In the genomic region with DNA sequence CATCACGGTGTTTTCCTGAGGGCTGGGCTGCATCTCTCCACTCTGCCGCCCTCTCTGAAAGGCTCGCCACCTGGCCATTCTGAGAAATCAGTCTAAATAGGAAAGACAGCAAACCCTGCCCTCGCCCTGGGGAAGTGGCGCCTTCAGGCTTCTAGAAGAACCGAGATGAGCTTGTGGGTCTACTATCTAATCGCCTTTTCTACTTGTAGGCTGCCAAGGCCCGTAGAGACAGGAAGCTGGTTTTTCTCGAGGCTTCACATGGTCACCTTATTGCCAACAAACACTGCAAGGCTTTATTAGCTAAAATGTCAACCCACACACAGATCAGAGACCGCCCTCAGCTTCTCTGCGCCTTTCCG, we compare ENCODE assay signal across 11 cellular contexts. TPM values are rescaled to one million over a fixed set of nuclear protein-coding genes. Genes with fewer than 3 reads are reported as not detected.
DNase-seq lines count a peak whose midpoint lies in the region; ATAC-seq, FAIRE-seq and TF ChIP-seq lines count a peak whose summit lies in the region.
"Had no signal": no experiment of that assay in that cellular context is flagged by ENCODE, and none has a peak within 500 bp of the region (broad histone marks: within the 10 kb centered on the region; RNA-seq: fewer than 3 reads in every experiment).

No MANE protein-coding gene starts in this region.

- H3K9ac ChIP-seq in HepG2 (ENCODE audit: insufficient read depth, low read depth, low read length): no peak overlapping the region

- TF ChIP-seq POLR2A in right lobe of liver (IDR thresholded peaks at IDR 0.05): no peak
- TF ChIP-seq POLR2A in HepG2 (IDR thresholded peaks at IDR 0.05; ENCODE audit: insufficient read depth in 1 of 2, low read depth in 2 of 2, low read length in 2 of 2): no peak
- TF ChIP-seq POLR2A in NB4 (IDR thresholded peaks at IDR 0.05; ENCODE audit: extremely low read depth, insufficient read length): peak; percentile 17

- H3K36me3 ChIP-seq in right lobe of liver: peaks cover 0 to 18% (median 6%) of the 10 kb centered on the region in 4 donors
- peaks cover 9 to 36% of the 10 kb centered on the region in 2 experiments; a peak in 4 of 5 replicates for H3K36me3 ChIP-seq in HepG2 (replicated peaks in 1 of 2; ENCODE audit: control insufficient read depth in 1 of 2, insufficient read depth in 2 of 2, low read length in 2 of 2)
- peaks cover 46% of the 10 kb centered on the region for H3K36me3 ChIP-seq in upper lobe of right lung

- no peak for DNase-seq in right lobe of liver
- DNase-seq in HepG2 (ENCODE audit: low spot score): no peak
- DNase-seq in NB4 (ENCODE audit: low read depth): peak; percentile 35
- DNase-seq in upper lobe of right lung: no peak
- DNase-seq in NCI-H1105 (lab: John Stamatoyannopoulos, UW): no peak
- DNase-seq in NK-92 (lab: John Stamatoyannopoulos, UW; ENCODE audit: unreplicated experiment): no peak
- DNase-seq in sciatic nerve (ENCODE audit: low spot score): no peak
- DNase-seq: foreskin fibroblast, NCI-H2081 treated with DMSO at 0.1 percent for 48 hours had no signal

- POLR2A ChIA-PET in HepG2 (lab: Yijun Ruan, JAX): no interaction called here

- no peak overlapping the region for H3K4me2 ChIP-seq in HepG2 (ENCODE audit: low read depth, low read length)

- no peaks in the 10 kb centered on the region for H3K79me2 ChIP-seq in HepG2 (ENCODE audit: insufficient read depth, low read length)

- TF ChIP-seq EP300 in HepG2 (IDR thresholded peaks at IDR 0.05; ENCODE audit: low read depth in 2 of 2, low read length in 2 of 2): no peak
- no peak for TF ChIP-seq EP300 in HepG2 (CRISPR knock-in tag; IDR thresholded peaks at IDR 0.05; ENCODE audit: borderline replicate concordance)

- H2AFZ ChIP-seq in HepG2 (ENCODE audit: low read length): no peak overlapping the region

- CTCF ChIA-PET in HepG2 (lab: Yijun Ruan, JAX; ENCODE audit: low intra/inter-chr PET ratio, low total read pairs): no interaction called here

- intact Hi-C loops in right lobe of liver (cut with DNase I): no loop called here
- intact Hi-C loops in HepG2 (cut with micrococcal nuclease; ENCODE audit: unreplicated experiment): no loop called here
- intact Hi-C loops in upper lobe of right lung (cut with DNase I): no loop called here
- intact Hi-C loops in sciatic nerve (cut with DNase I): no loop called here

- no peak for TF ChIP-seq RAD21 in HepG2 (CRISPR knock-in tag; IDR thresholded peaks at IDR 0.05)

- in situ Hi-C loops in HepG2 (cut with HindIII; ENCODE audit: extremely low pct_ligation_motif_present, low pct_unique_long_range_greater_than_20kb): no loop called here

- H3K9me3 ChIP-seq in right lobe of liver (no peaks in the 10 kb centered on the region), HepG2 (ENCODE audit: low read length) (no peaks in the 10 kb centered on the region), upper lobe of right lung (no peaks in the 10 kb centered on the region)

- no peak for TF ChIP-seq CTCF in right lobe of liver (IDR thresholded peaks at IDR 0.05)
- no peak for TF ChIP-seq CTCF in HepG2 (CRISPR knock-in tag; IDR thresholded peaks at IDR 0.05)
- no peak for TF ChIP-seq CTCF in NB4 (IDR thresholded peaks at IDR 0.05; ENCODE audit: low read depth, low read length)
- TF ChIP-seq CTCF in upper lobe of right lung (IDR thresholded peaks at IDR 0.05): no peak

- ATAC-seq in right lobe of liver: peak in 3 of 4 donors; percentile 19 to 43 (median 31)
- ATAC-seq in HepG2: no peak
- ATAC-seq in HG02610 (IDR thresholded peaks at IDR 0.05; ENCODE audit: unreplicated experiment): peak; percentile 81
- peak; percentile 16 for ATAC-seq in upper lobe of right lung
- ATAC-seq in sciatic nerve: no peak

- H3K4me1 ChIP-seq in right lobe of liver (no peaks in the 10 kb centered on the region), HepG2 (ENCODE audit: insufficient read depth, low read length) (no peaks in the 10 kb centered on the region), upper lobe of right lung (peaks cover 8% of the 10 kb centered on the region)

- H3K27ac ChIP-seq in right lobe of liver: no peak overlapping the region
- H3K27ac ChIP-seq in HepG2 (ENCODE audit: extremely low read length, insufficient read depth, low read length): no peak overlapping the region
- no peak overlapping the region for H3K27ac ChIP-seq in upper lobe of right lung

- H3K27me3 ChIP-seq in right lobe of liver (no peaks in the 10 kb centered on the region), HepG2 (ENCODE audit: control insufficient read depth in 1 of 2, insufficient read depth in 2 of 2, low read length in 2 of 2) (no peaks in the 10 kb centered on the region), upper lobe of right lung (no peaks in the 10 kb centered on the region)

- WGBS in right lobe of liver (ENCODE audit: insufficient coverage, low coverage, low lambda C conversion rate, missing lambda C conversion rate): 74% methylated on average over 7 of the region's 12 CpGs
- WGBS in HepG2 (ENCODE audit: low lambda C conversion rate): 97% methylated on average over 12 of the region's 12 CpGs

- H3K4me3 ChIP-seq in right lobe of liver (no peak overlapping the region), HepG2 (replicated peaks in 1 of 3; ENCODE audit: insufficient read depth in 1 of 3, low read depth in 2 of 3, low read length in 3 of 3) (no peak overlapping the region), NB4 (ENCODE audit: low read depth, low read length) (no peak overlapping the region), upper lobe of right lung (no peak overlapping the region)

- no peak for FAIRE-seq in HepG2 (lab: Jason Lieb, UNC)
- FAIRE-seq: H54 had no signal

- BruUV-seq in HepG2 (replicated peaks; lab: Mats Ljungman, UMichigan): no TSS peak

- no peaks in the 10 kb centered on the region for H4K20me1 ChIP-seq in HepG2 (ENCODE audit: insufficient read depth, low read length)

RNA-seq across cellular contexts. Expression of a gene that starts 21.4 kb away (rescaled TPM):
- total RNA-seq in right lobe of liver (10 to 100 TPM in 1 of 6 experiments, 1 to 10 TPM in 5; 3.8 to 10.6 (median 6.6) TPM), HepG2 (2016; rRNA removed; fragmentation: Illumina TruSeq; extraction: Trizol) (0.83 and 1.00 TPM in 2 replicates), upper lobe of right lung (47.0 TPM), sciatic nerve (12.5 TPM)
- 0.18 and 0.20 TPM in 2 replicates for total RNA-seq in HepG2 (2016; cell fraction: cytosol; rRNA removed; fragmentation: Illumina TruSeq; extraction: Trizol; ENCODE audit: low read depth)
- total RNA-seq in HepG2 (2016; cell fraction: insoluble cytoplasmic fraction; rRNA removed; fragmentation: Illumina TruSeq; extraction: Trizol): 0.93 and 0.97 TPM in 2 replicates
- total RNA-seq in HepG2 (2016; cell fraction: membrane; rRNA removed; fragmentation: Illumina TruSeq; extraction: Trizol): 0.31 and 0.43 TPM in 2 replicates
- 0.44 and 0.78 TPM in 2 replicates for total RNA-seq in HepG2 (2016; cell fraction: nucleus; rRNA removed; fragmentation: Illumina TruSeq; extraction: Trizol)
- 0.75 and 0.95 TPM in 2 replicates for polyA plus RNA-seq in HepG2 (2011; rRNA removed)
- polyA plus RNA-seq in HepG2 (2011; cell fraction: cytosol; rRNA removed): 0.67 and 0.77 TPM in 2 replicates
- polyA plus RNA-seq in HepG2 (2011; cell fraction: nucleus; rRNA removed): 0.90 and 1.1 TPM in 2 replicates
- polyA plus RNA-seq in HepG2 (2012): 0.32 and 0.43 TPM in 2 replicates
- 0.17 and 0.32 TPM in 2 replicates for polyA plus RNA-seq in HepG2 (2016; cell fraction: cytosol; fragmentation: Illumina TruSeq; extraction: Trizol; ENCODE audit: low read depth)
- 0.59 and 1.4 TPM in 2 replicates for polyA plus RNA-seq in HepG2 (2016; cell fraction: insoluble cytoplasmic fraction; fragmentation: Illumina TruSeq; extraction: Trizol; ENCODE audit: low read depth)
- 0.66 and 0.90 TPM in 2 replicates for polyA plus RNA-seq in HepG2 (2016; cell fraction: membrane; fragmentation: Illumina TruSeq; extraction: Trizol; ENCODE audit: low read depth)
- polyA plus RNA-seq in HepG2 (2016; cell fraction: nucleus; fragmentation: Illumina TruSeq; extraction: Trizol; ENCODE audit: insufficient read depth, low read depth): 0.67 and 2.3 TPM in 2 replicates
- polyA minus RNA-seq in HepG2 (2011; rRNA and poly(A)+ RNA removed; ENCODE audit: low replicate concordance): 0.62 and 1.2 TPM in 2 replicates
- not detected in 2 replicates for polyA minus RNA-seq in HepG2 (2011; cell fraction: cytosol; rRNA and poly(A)+ RNA removed)
- 0.25 TPM in 1 of 2 replicates, not detected in the other for polyA minus RNA-seq in HepG2 (2011; cell fraction: nucleus; rRNA and poly(A)+ RNA removed)

RNA-seq across cellular contexts. Expression of a gene that starts 23.0 kb away (rescaled TPM):
- total RNA-seq in right lobe of liver (10 to 100 TPM in 5 of 6 experiments, 1 to 10 TPM in 1; 8.0 to 21.3 (median 12.2) TPM), HepG2 (2016; rRNA removed; fragmentation: Illumina TruSeq; extraction: Trizol) (43.5 and 51.2 TPM in 2 replicates), upper lobe of right lung (16.3 TPM), sciatic nerve (17.1 TPM)
- 22.7 TPM in 2 replicates for total RNA-seq in HepG2 (2016; cell fraction: cytosol; rRNA removed; fragmentation: Illumina TruSeq; extraction: Trizol; ENCODE audit: low read depth)
- 44.7 and 55.0 TPM in 2 replicates for total RNA-seq in HepG2 (2016; cell fraction: insoluble cytoplasmic fraction; rRNA removed; fragmentation: Illumina TruSeq; extraction: Trizol)
- total RNA-seq in HepG2 (2016; cell fraction: membrane; rRNA removed; fragmentation: Illumina TruSeq; extraction: Trizol): 29.4 and 29.5 TPM in 2 replicates
- 16.1 and 16.4 TPM in 2 replicates for total RNA-seq in HepG2 (2016; cell fraction: nucleus; rRNA removed; fragmentation: Illumina TruSeq; extraction: Trizol)
- 14.2 and 14.6 TPM in 2 replicates for polyA plus RNA-seq in HepG2 (2011; rRNA removed)
- polyA plus RNA-seq in HepG2 (2011; cell fraction: cytosol; rRNA removed): 12.7 and 17.2 TPM in 2 replicates
- polyA plus RNA-seq in HepG2 (2011; cell fraction: nucleus; rRNA removed): 4.5 TPM in 2 replicates
- polyA plus RNA-seq in HepG2 (2012): 8.2 and 15.6 TPM in 2 replicates
- polyA plus RNA-seq in HepG2 (2016; cell fraction: cytosol; fragmentation: Illumina TruSeq; extraction: Trizol; ENCODE audit: low read depth): 20.5 and 22.0 TPM in 2 replicates
- 64.2 and 73.3 TPM in 2 replicates for polyA plus RNA-seq in HepG2 (2016; cell fraction: insoluble cytoplasmic fraction; fragmentation: Illumina TruSeq; extraction: Trizol; ENCODE audit: low read depth)
- polyA plus RNA-seq in HepG2 (2016; cell fraction: membrane; fragmentation: Illumina TruSeq; extraction: Trizol; ENCODE audit: low read depth): 28.2 TPM in 2 replicates
- 27.9 and 32.8 TPM in 2 replicates for polyA plus RNA-seq in HepG2 (2016; cell fraction: nucleus; fragmentation: Illumina TruSeq; extraction: Trizol; ENCODE audit: insufficient read depth, low read depth)
- 19.7 and 106 TPM in 2 replicates for polyA minus RNA-seq in HepG2 (2011; rRNA and poly(A)+ RNA removed; ENCODE audit: low replicate concordance)
- polyA minus RNA-seq in HepG2 (2011; cell fraction: cytosol; rRNA and poly(A)+ RNA removed): 11.3 and 12.6 TPM in 2 replicates
- polyA minus RNA-seq in HepG2 (2011; cell fraction: nucleus; rRNA and poly(A)+ RNA removed): 9.6 and 11.5 TPM in 2 replicates

RNA-seq across cellular contexts. Expression of a gene that starts 57.1 kb away (rescaled TPM):
- 100 to 1,000 TPM; 117 to 128 (median 118) TPM for total RNA-seq in right lobe of liver
- total RNA-seq in HepG2 (2016; rRNA removed; fragmentation: Illumina TruSeq; extraction: Trizol): 321 and 356 TPM in 2 replicates
- total RNA-seq in HepG2 (2016; cell fraction: cytosol; rRNA removed; fragmentation: Illumina TruSeq; extraction: Trizol; ENCODE audit: low read depth): 23.2 and 29.3 TPM in 2 replicates
- total RNA-seq in HepG2 (2016; cell fraction: insoluble cytoplasmic fraction; rRNA removed; fragmentation: Illumina TruSeq; extraction: Trizol): 329 and 330 TPM in 2 replicates
- total RNA-seq in HepG2 (2016; cell fraction: membrane; rRNA removed; fragmentation: Illumina TruSeq; extraction: Trizol): 89.4 and 96.4 TPM in 2 replicates
- 126 and 145 TPM in 2 replicates for total RNA-seq in HepG2 (2016; cell fraction: nucleus; rRNA removed; fragmentation: Illumina TruSeq; extraction: Trizol)
- 200 and 232 TPM in 2 replicates for polyA plus RNA-seq in HepG2 (2011; rRNA removed)
- 246 and 252 TPM in 2 replicates for polyA plus RNA-seq in HepG2 (2011; cell fraction: cytosol; rRNA removed)
- 96.2 and 102 TPM in 2 replicates for polyA plus RNA-seq in HepG2 (2011; cell fraction: nucleus; rRNA removed)
- 170 and 183 TPM in 2 replicates for polyA plus RNA-seq in HepG2 (2012)
- polyA plus RNA-seq in HepG2 (2016; cell fraction: cytosol; fragmentation: Illumina TruSeq; extraction: Trizol; ENCODE audit: low read depth): 19.6 and 20.9 TPM in 2 replicates
- 319 and 333 TPM in 2 replicates for polyA plus RNA-seq in HepG2 (2016; cell fraction: insoluble cytoplasmic fraction; fragmentation: Illumina TruSeq; extraction: Trizol; ENCODE audit: low read depth)
- 53.6 and 62.6 TPM in 2 replicates for polyA plus RNA-seq in HepG2 (2016; cell fraction: membrane; fragmentation: Illumina TruSeq; extraction: Trizol; ENCODE audit: low read depth)
- 181 and 191 TPM in 2 replicates for polyA plus RNA-seq in HepG2 (2016; cell fraction: nucleus; fragmentation: Illumina TruSeq; extraction: Trizol; ENCODE audit: insufficient read depth, low read depth)
- 265 and 269 TPM in 2 replicates for polyA minus RNA-seq in HepG2 (2011; rRNA and poly(A)+ RNA removed; ENCODE audit: low replicate concordance)
- 130 and 142 TPM in 2 replicates for polyA minus RNA-seq in HepG2 (2011; cell fraction: cytosol; rRNA and poly(A)+ RNA removed)
- 82.8 and 86.5 TPM in 2 replicates for polyA minus RNA-seq in HepG2 (2011; cell fraction: nucleus; rRNA and poly(A)+ RNA removed)
- total RNA-seq in upper lobe of right lung: 218 TPM
- 213 TPM for total RNA-seq in sciatic nerve

RNA-seq across cellular contexts. Expression of a gene that starts 58.0 kb away (rescaled TPM):
- total RNA-seq in right lobe of liver (1 to 10 TPM; 2.8 to 6.8 (median 4.2) TPM), HepG2 (2016; rRNA removed; fragmentation: Illumina TruSeq; extraction: Trizol) (13.6 and 17.4 TPM in 2 replicates), upper lobe of right lung (24.3 TPM), sciatic nerve (58.4 TPM)
- 7.5 and 7.6 TPM in 2 replicates for total RNA-seq in HepG2 (2016; cell fraction: cytosol; rRNA removed; fragmentation: Illumina TruSeq; extraction: Trizol; ENCODE audit: low read depth)
- 10.6 and 19.9 TPM in 2 replicates for total RNA-seq in HepG2 (2016; cell fraction: insoluble cytoplasmic fraction; rRNA removed; fragmentation: Illumina TruSeq; extraction: Trizol)
- 9.6 and 10.3 TPM in 2 replicates for total RNA-seq in HepG2 (2016; cell fraction: membrane; rRNA removed; fragmentation: Illumina TruSeq; extraction: Trizol)
- total RNA-seq in HepG2 (2016; cell fraction: nucleus; rRNA removed; fragmentation: Illumina TruSeq; extraction: Trizol): 15.2 and 16.4 TPM in 2 replicates
- 6.5 and 9.2 TPM in 2 replicates for polyA plus RNA-seq in HepG2 (2011; rRNA removed)
- 6.5 and 7.4 TPM in 2 replicates for polyA plus RNA-seq in HepG2 (2011; cell fraction: cytosol; rRNA removed)
- polyA plus RNA-seq in HepG2 (2011; cell fraction: nucleus; rRNA removed): 19.0 and 19.1 TPM in 2 replicates
- polyA plus RNA-seq in HepG2 (2012): 14.2 and 32.5 TPM in 2 replicates
- polyA plus RNA-seq in HepG2 (2016; cell fraction: cytosol; fragmentation: Illumina TruSeq; extraction: Trizol; ENCODE audit: low read depth): 1.6 and 1.8 TPM in 2 replicates
- polyA plus RNA-seq in HepG2 (2016; cell fraction: insoluble cytoplasmic fraction; fragmentation: Illumina TruSeq; extraction: Trizol; ENCODE audit: low read depth): 10.0 and 13.1 TPM in 2 replicates
- 4.5 and 5.2 TPM in 2 replicates for polyA plus RNA-seq in HepG2 (2016; cell fraction: membrane; fragmentation: Illumina TruSeq; extraction: Trizol; ENCODE audit: low read depth)
- 22.6 and 24.8 TPM in 2 replicates for polyA plus RNA-seq in HepG2 (2016; cell fraction: nucleus; fragmentation: Illumina TruSeq; extraction: Trizol; ENCODE audit: insufficient read depth, low read depth)
- 2.9 and 19.1 TPM in 2 replicates for polyA minus RNA-seq in HepG2 (2011; rRNA and poly(A)+ RNA removed; ENCODE audit: low replicate concordance)
- 9.1 and 11.1 TPM in 2 replicates for polyA minus RNA-seq in HepG2 (2011; cell fraction: cytosol; rRNA and poly(A)+ RNA removed)
- polyA minus RNA-seq in HepG2 (2011; cell fraction: nucleus; rRNA and poly(A)+ RNA removed): 14.3 and 17.3 TPM in 2 replicates

Comparison
In these comparisons a context has a peak if more than half of its experiments do, and no peak if none do; other contexts are left out.
1. ATAC-seq: peak in right lobe of liver (3 of 4), HG02610 (single experiment) and upper lobe of right lung (single experiment); none in HepG2 (single experiment) and sciatic nerve (single experiment).